Comparison of ENCODE assay signal across 27 cellular contexts in genomic region chr17:81443269-81443668, GRCh38. TPM values are rescaled to one million over a fixed set of nuclear protein-coding genes. Genes with fewer than 3 reads are reported as not detected.
"Had no signal": no experiment of that assay in that cellular context is flagged by ENCODE, and none has a peak within 500 bp of the region (broad histone marks: within the 10 kb centered on the region; RNA-seq: fewer than 3 reads in every experiment).

No MANE protein-coding gene starts in this region.

- H2AFZ ChIP-seq: parathyroid adenoma had no signal

- H3K9me3 ChIP-seq: ovary, psoas muscle, spleen, stomach, thoracic aorta, thyroid gland, tibial nerve, upper lobe of left lung, vagina had no signal

- H3K4me3 ChIP-seq: ovary, psoas muscle, skin epidermis, smooth muscle cell, spleen, stomach, thoracic aorta, thyroid gland, tibial nerve, upper lobe of left lung, vagina had no signal

- DNase-seq: naive thymus-derived CD8-positive, alpha-beta T cell; nephron progenitor cell; occipital lobe; ovary; posterior cingulate gyrus; psoas muscle; right cardiac atrium; spleen; stimulated activated CD4-positive, alpha-beta T cell treated with anti-CD3 and anti-CD28 coated beads, Interleukin-12 subunit alpha, Interleukin-12 subunit beta, amount 100 ng/mL, for 4 hours; stimulated activated CD4-positive, alpha-beta T cell treated with anti-CD3 and anti-CD28 coated beads, Interleukin-1b, Interleukin-23, amount 100 ng/mL, for 48 hours; stimulated activated CD4-positive, alpha-beta T cell treated with anti-CD3 and anti-CD28 coated beads, Interleukin-4, amount 100 ng/mL, for 24 hours; stimulated activated naive B cell treated with anti-CD40 and anti-IgM and Interleukin-4, amounts not matched to agents 10 μg/mL and 1 μg/mL and 100 μg/mL, for 72 hours; stimulated activated naive CD4-positive, alpha-beta T cell treated with Interleukin-2 at 50 U/mL for 16 hours; stomach; thyroid gland; trophoblast cell had no signal

- H3K9ac ChIP-seq: parathyroid adenoma had no signal

- ATAC-seq: naive thymus-derived CD8-positive, alpha-beta T cell; natural killer cell treated with Interleukin-12 subunit alpha and Interleukin-12 subunit beta and Interleukin-15 and Interleukin-18, amount 100 ng/mL, for 72 hours; psoas muscle; right cardiac atrium; sciatic nerve; stimulated activated effector memory CD8-positive, alpha-beta T cell treated with anti-CD3 and anti-CD28 coated beads, Interleukin-12 subunit alpha, Interleukin-12 subunit beta, amount 100 ng/mL, for 72 hours; stimulated activated naive B cell treated with anti-CD40 and anti-IgM and Interleukin-4, amounts not matched to agents 10 μg/mL and 1 μg/mL and 100 μg/mL, for 72 hours had no signal

- FAIRE-seq: urothelium cell line had no signal

- H3K79me2 ChIP-seq: parathyroid adenoma had no signal

- H3K27ac ChIP-seq: ovary, parathyroid adenoma, psoas muscle, skin epidermis, spleen, stomach, thoracic aorta, thyroid gland, tibial nerve, upper lobe of left lung, vagina had no signal

- H3K27me3 ChIP-seq: ovary, stomach, thyroid gland, tibial nerve, upper lobe of left lung, vagina had no signal

- H3K36me3 ChIP-seq: ovary, vagina had no signal

- H3K4me1 ChIP-seq: parathyroid adenoma, thyroid gland, vagina had no signal

- H3K4me2 ChIP-seq: smooth muscle cell had no signal

RNA-seq across cellular contexts. Expression of gene BAHCC1, which starts 48.0 kb away (rescaled TPM):
- total RNA-seq: naive thymus-derived CD8-positive, alpha-beta T cell had no signal
- polyA plus RNA-seq: naive thymus-derived CD8-positive, alpha-beta T cell had no signal
